In the genomic region with DNA sequence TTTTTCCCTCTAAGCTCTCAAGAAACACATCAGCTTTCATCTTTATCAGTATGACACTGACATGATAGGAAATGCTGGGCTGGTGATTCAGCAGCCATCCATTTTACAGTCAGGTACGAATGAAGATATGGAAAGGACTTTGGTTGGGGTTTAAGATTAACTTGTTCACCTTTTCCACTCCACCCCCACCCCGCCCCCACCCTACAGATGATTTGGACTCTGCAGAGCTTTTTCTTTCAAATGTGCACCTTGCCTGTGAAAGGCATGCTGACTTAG, we compare ENCODE assay signal across 20 cellular contexts.
DNase-seq lines count a peak whose midpoint lies in the region; ATAC-seq and TF ChIP-seq lines count a peak whose summit lies in the region.
"Had no signal": no experiment of that assay in that cellular context is flagged by ENCODE, and none has a peak within 500 bp of the region (broad histone marks: within the 10 kb centered on the region; RNA-seq: fewer than 3 reads in every experiment).

No MANE protein-coding gene starts in this region.

- TF ChIP-seq CTCF in brain (conservative IDR thresholded peaks at IDR 0.05): no peak
- no peak for TF ChIP-seq CTCF in progenitor cell of endocrine pancreas (IDR thresholded peaks at IDR 0.05; ENCODE audit: unreplicated experiment)
- TF ChIP-seq CTCF in coronary artery (IDR thresholded peaks at IDR 0.05): no peak

- no peaks in the 10 kb centered on the region for H3K9me3 Mint-ChIP-seq in activated naive CD4-positive, alpha-beta T cell treated with anti-CD3 and anti-CD28 coated beads for 36 hours
- H3K9me3 Mint-ChIP-seq in activated naive CD4-positive, alpha-beta T cell treated with anti-CD3 and anti-CD28 coated beads, Interleukin-2, amount 10 ng/mL, durations not matched to agents 7 days and 5 days: no peaks in the 10 kb centered on the region
- H3K9me3 Mint-ChIP-seq in brain (peaks cover 0 to 3% (median 0%) of the 10 kb centered on the region in 5 experiments), progenitor cell of endocrine pancreas (ENCODE audit: low read depth) (peaks cover 12% of the 10 kb centered on the region)
- H3K9me3 Mint-ChIP-seq: activated naive CD4-positive, alpha-beta T cell treated with anti-CD3 and anti-CD28 coated beads, Interleukin-2, amount 50 U/mL, for 24 hours; CD4-positive, CD25-positive, alpha-beta regulatory T cell; T-cell had no signal

- no peak overlapping the region for H3K4me3 Mint-ChIP-seq in activated naive CD4-positive, alpha-beta T cell treated with anti-CD3 and anti-CD28 coated beads for 36 hours
- H3K4me3 Mint-ChIP-seq in activated naive CD4-positive, alpha-beta T cell treated with anti-CD3 and anti-CD28 coated beads, Interleukin-2, amount 10 ng/mL, durations not matched to agents 7 days and 5 days: no peak overlapping the region
- H3K4me3 Mint-ChIP-seq in brain (peak overlapping the region; percentile 80 to 85 (median 81)), progenitor cell of endocrine pancreas (ENCODE audit: low read depth) (peak overlapping the region; percentile 66)
- H3K4me3 Mint-ChIP-seq: activated naive CD4-positive, alpha-beta T cell treated with anti-CD3 and anti-CD28 coated beads, Interleukin-2, amount 50 U/mL, for 24 hours; CD4-positive, CD25-positive, alpha-beta regulatory T cell; IgD-negative memory B cell; T-cell had no signal

- CTCF ChIA-PET in activated naive CD4-positive, alpha-beta T cell treated with anti-CD3 and anti-CD28 coated beads for 36 hours (lab: Charles Lee): no interaction called here
- CTCF ChIA-PET in activated naive CD4-positive, alpha-beta T cell treated with anti-CD3 and anti-CD28 coated beads, Interleukin-2, amount 10 ng/mL, durations not matched to agents 7 days and 5 days (lab: Charles Lee): no interaction called here

- no peak overlapping the region for H3K27ac ChIP-seq in right cardiac atrium (ENCODE audit: low read length)
- H3K27ac ChIP-seq in coronary artery: no peak overlapping the region
- H3K27ac ChIP-seq: pancreas, tibial artery had no signal

- peak; percentile 73 for ATAC-seq in left colon
- ATAC-seq in right cardiac atrium: no peak
- ATAC-seq in HG02642 (IDR thresholded peaks at IDR 0.05; ENCODE audit: poor library complexity, unreplicated experiment): no peak
- ATAC-seq: PC-3; stimulated activated naive CD8-positive, alpha-beta T cell treated with anti-CD3 and anti-CD28 coated beads, Interleukin-15, Interleukin-2, amounts not matched to agents 100 U/mL and 50 U/mL, for 24 hours; T-cell had no signal

- H3K27me3 Mint-ChIP-seq in activated naive CD4-positive, alpha-beta T cell treated with anti-CD3 and anti-CD28 coated beads for 36 hours (ENCODE audit: low read depth): no peaks in the 10 kb centered on the region
- H3K27me3 Mint-ChIP-seq in activated naive CD4-positive, alpha-beta T cell treated with anti-CD3 and anti-CD28 coated beads, Interleukin-2, amount 10 ng/mL, durations not matched to agents 7 days and 5 days: no peaks in the 10 kb centered on the region
- H3K27me3 Mint-ChIP-seq in brain (no peaks in the 10 kb centered on the region), progenitor cell of endocrine pancreas (no peaks in the 10 kb centered on the region)
- H3K27me3 Mint-ChIP-seq: activated naive CD4-positive, alpha-beta T cell treated with anti-CD3 and anti-CD28 coated beads, Interleukin-2, amount 50 U/mL, for 24 hours; CD4-positive, CD25-positive, alpha-beta regulatory T cell; IgD-negative memory B cell; T-cell had no signal

- H3K4me1 ChIP-seq in right cardiac atrium (ENCODE audit: control insufficient read depth, insufficient read depth, low read length): no peaks in the 10 kb centered on the region
- H3K4me1 ChIP-seq: pancreas, tibial artery had no signal

- H3K27me3 ChIP-seq in right cardiac atrium (ENCODE audit: control insufficient read depth, insufficient read depth): no peaks in the 10 kb centered on the region
- H3K27me3 ChIP-seq: tibial artery had no signal

- peaks cover 3% of the 10 kb centered on the region for H3K36me3 Mint-ChIP-seq in activated naive CD4-positive, alpha-beta T cell treated with anti-CD3 and anti-CD28 coated beads for 36 hours (ENCODE audit: low read depth)
- no peaks in the 10 kb centered on the region for H3K36me3 Mint-ChIP-seq in activated naive CD4-positive, alpha-beta T cell treated with anti-CD3 and anti-CD28 coated beads, Interleukin-2, amount 10 ng/mL, durations not matched to agents 7 days and 5 days
- H3K36me3 Mint-ChIP-seq in brain (peaks cover 37% of the 10 kb centered on the region), progenitor cell of endocrine pancreas (ENCODE audit: insufficient read depth) (peaks cover 3% of the 10 kb centered on the region)
- H3K36me3 Mint-ChIP-seq: CD4-positive, CD25-positive, alpha-beta regulatory T cell; IgD-negative memory B cell had no signal

- 77% methylated on average over 2 of the region's 2 CpGs for WGBS in right cardiac atrium

- H3K27ac Mint-ChIP-seq in activated naive CD4-positive, alpha-beta T cell treated with anti-CD3 and anti-CD28 coated beads for 36 hours: no peak overlapping the region
- no peak overlapping the region for H3K27ac Mint-ChIP-seq in activated naive CD4-positive, alpha-beta T cell treated with anti-CD3 and anti-CD28 coated beads, Interleukin-2, amount 10 ng/mL, durations not matched to agents 7 days and 5 days
- H3K27ac Mint-ChIP-seq in brain: peak overlapping the region; percentile 90 to 98 (median 95)
- no peak overlapping the region for H3K27ac Mint-ChIP-seq in progenitor cell of endocrine pancreas
- H3K27ac Mint-ChIP-seq: activated naive CD4-positive, alpha-beta T cell treated with anti-CD3 and anti-CD28 coated beads, Interleukin-2, amount 50 U/mL, for 24 hours; CD4-positive, CD25-positive, alpha-beta regulatory T cell; IgD-negative memory B cell; T-cell had no signal

- DNase-seq in activated naive CD4-positive, alpha-beta T cell treated with anti-CD3 and anti-CD28 coated beads for 36 hours: peak; percentile 4
- no peak for DNase-seq in activated naive CD4-positive, alpha-beta T cell treated with anti-CD3 and anti-CD28 coated beads, Interleukin-2, amount 10 ng/mL, durations not matched to agents 7 days and 5 days
- DNase-seq in left colon (no peak), progenitor cell of endocrine pancreas (ENCODE audit: low spot score, unreplicated experiment) (no peak), right cardiac atrium (no peak), coronary artery (ENCODE audit: low spot score) (no peak)
- DNase-seq: activated CD4-positive, alpha-beta T cell treated with anti-CD3 and anti-CD28 coated beads, Interleukin-2, amount 50 U/mL, for 4 hours; activated T-cell treated with anti-CD3 and anti-CD28 coated beads, Interleukin-2, amount 50 U/mL, for 1 hour; CD4-positive, CD25-positive, alpha-beta regulatory T cell; MM.1S; NCI-H1694; pancreas; PC-3; stimulated activated naive CD8-positive, alpha-beta T cell treated with anti-CD3 and anti-CD28 coated beads, Interleukin-15, Interleukin-2, amounts not matched to agents 100 U/mL and 50 U/mL, for 24 hours; T-cell; tibial artery had no signal

- H3K4me3 ChIP-seq in right cardiac atrium (ENCODE audit: low read length) (no peak overlapping the region), coronary artery (no peak overlapping the region)
- H3K4me3 ChIP-seq: pancreas, tibial artery had no signal

- H3K4me1 Mint-ChIP-seq in activated naive CD4-positive, alpha-beta T cell treated with anti-CD3 and anti-CD28 coated beads for 36 hours (ENCODE audit: low read depth): no peaks in the 10 kb centered on the region
- H3K4me1 Mint-ChIP-seq in activated naive CD4-positive, alpha-beta T cell treated with anti-CD3 and anti-CD28 coated beads, Interleukin-2, amount 10 ng/mL, durations not matched to agents 7 days and 5 days: no peaks in the 10 kb centered on the region
- H3K4me1 Mint-ChIP-seq in brain (peaks cover 41% of the 10 kb centered on the region), progenitor cell of endocrine pancreas (ENCODE audit: low read depth) (peaks cover 20% of the 10 kb centered on the region)
- H3K4me1 Mint-ChIP-seq: activated naive CD4-positive, alpha-beta T cell treated with anti-CD3 and anti-CD28 coated beads, Interleukin-2, amount 50 U/mL, for 24 hours; CD4-positive, CD25-positive, alpha-beta regulatory T cell; T-cell had no signal

- intact Hi-C loops in activated naive CD4-positive, alpha-beta T cell treated with anti-CD3 and anti-CD28 coated beads for 36 hours (cut with micrococcal nuclease): no loop called here
- intact Hi-C loops in left colon (cut with DNase I, micrococcal nuclease) (no loop called here), right cardiac atrium (cut with DNase I) (no loop called here)

- no peaks in the 10 kb centered on the region for H3K9me3 ChIP-seq in right cardiac atrium (ENCODE audit: control insufficient read depth, low read length)
- H3K9me3 ChIP-seq: pancreas, tibial artery had no signal

Comparison
In these comparisons a context has a peak if more than half of its experiments do, and no peak if none do; other contexts are left out.
1. H3K27ac Mint-ChIP-seq: peak in brain (5 of 5); none in activated naive CD4-positive, alpha-beta T cell treated with anti-CD3 and anti-CD28 coated beads for 36 hours (single experiment), activated naive CD4-positive, alpha-beta T cell treated with anti-CD3 and anti-CD28 coated beads, Interleukin-2, amount 10 ng/mL, durations not matched to agents 7 days and 5 days (single experiment) and progenitor cell of endocrine pancreas (single experiment).
2. H3K4me3 Mint-ChIP-seq: peak in brain (5 of 5) and progenitor cell of endocrine pancreas (single experiment); none in activated naive CD4-positive, alpha-beta T cell treated with anti-CD3 and anti-CD28 coated beads for 36 hours (single experiment) and activated naive CD4-positive, alpha-beta T cell treated with anti-CD3 and anti-CD28 coated beads, Interleukin-2, amount 10 ng/mL, durations not matched to agents 7 days and 5 days (single experiment).